Comparison of ENCODE assay signal across 8 cellular contexts in the genomic region with DNA sequence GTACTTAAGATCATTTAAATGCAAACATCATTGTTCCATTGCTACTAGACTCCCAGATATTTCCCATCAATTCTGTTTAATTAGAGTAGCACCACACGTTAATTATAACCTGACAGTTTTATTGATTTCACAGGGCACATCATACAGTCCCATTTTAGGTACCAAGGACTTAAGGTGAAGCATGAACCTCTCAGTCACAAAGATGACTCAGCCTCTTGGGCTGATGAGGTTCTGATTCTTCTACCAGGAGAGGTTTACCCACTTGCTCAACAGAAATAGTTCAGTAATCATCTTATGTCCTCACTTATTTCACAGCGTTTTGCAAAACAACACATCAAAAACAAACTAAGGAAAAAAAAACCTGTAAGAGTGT.
A peak's percentile ranks its signal among the peaks of the same experiment; 100 is the strongest.
DNase-seq lines count a peak whose midpoint lies in the region; ATAC-seq, FAIRE-seq and TF ChIP-seq lines count a peak whose summit lies in the region.

No MANE protein-coding gene starts in this region.

- peaks cover 97% of the 10 kb centered on the region for H3K4me1 Mint-ChIP-seq in activated B cell treated with CpG ODN at 0.5 μM for 24 hours

- H3K27ac ChIP-seq in HEK293 (ENCODE audit: extremely low read depth, low read depth, low read length) (no peak overlapping the region), small intestine (ENCODE audit: low read depth in 1 of 2, low read length in 1 of 2) (peak overlapping the region; percentile 35 to 97)

- FAIRE-seq in small intestine (lab: Jason Lieb, UNC), result no peak

- H3K4me1 ChIP-seq in HEK293 (ENCODE audit: control insufficient read depth, insufficient read depth, low read length) (peaks cover 49% of the 10 kb centered on the region), small intestine (ENCODE audit: control insufficient read depth in 2 of 2, insufficient read depth in 1 of 2, low read depth in 1 of 2, low read length in 1 of 2) (peaks cover 9 to 10% of the 10 kb centered on the region in 2 donors)

- H3K9me3 Mint-ChIP-seq in activated B cell treated with CpG ODN at 0.5 μM for 24 hours, result no peaks in the 10 kb centered on the region

- H3K9me3 ChIP-seq in HEK293 (ENCODE audit: control insufficient read depth, insufficient read depth, low read depth, low read length) (no peaks in the 10 kb centered on the region), small intestine (ENCODE audit: control insufficient read depth, low read depth) (no peaks in the 10 kb centered on the region)

- H3K4me3 Mint-ChIP-seq in activated B cell treated with CpG ODN at 0.5 μM for 24 hours, result peak overlapping the region; percentile 6

- no peak for ATAC-seq in activated B cell treated with CpG ODN at 0.5 μM for 24 hours (ENCODE audit: low read depth)

- no peaks in the 10 kb centered on the region for H3K36me3 Mint-ChIP-seq in activated B cell treated with CpG ODN at 0.5 μM for 24 hours (ENCODE audit: low read depth)

- H3K36me3 ChIP-seq in HEK293 (ENCODE audit: control insufficient read depth in 2 of 2, insufficient read depth in 1 of 2, low read length in 2 of 2), result no peaks in the 10 kb centered on the region
- H3K36me3 ChIP-seq in small intestine (ENCODE audit: control insufficient read depth in 2 of 2, insufficient read depth in 2 of 2, low read length in 2 of 2), result no peaks in the 10 kb centered on the region

- H3K4me3 ChIP-seq in HEK293 (ENCODE audit: low read depth, low read length) (no peak overlapping the region), fibroblast of the aortic adventitia (ENCODE audit: low read depth, low read length) (peak overlapping the region; percentile 32), small intestine (ENCODE audit: low read depth in 1 of 2, low read length in 2 of 2) (no peak overlapping the region)

- TF ChIP-seq CTCF in HEK293 (tag by site-specific recombination; IDR thresholded peaks at IDR 0.05) (no peak), activated B cell treated with CpG ODN at 0.5 μM for 24 hours (IDR thresholded peaks at IDR 0.05) (no peak), fibroblast of the aortic adventitia (IDR thresholded peaks at IDR 0.05; ENCODE audit: insufficient read depth, low read length) (no peak)

- CTCF ChIA-PET in HEK293 (lab: Yijun Ruan, JAX), result interaction anchor here (0.6 to 1.9 kb wide), 2 partner anchors 44 to 46 kb away, joined by 3 to 5 read pairs; no protein-coding TSS in a partner anchor
- CTCF ChIA-PET in activated B cell treated with CpG ODN at 0.5 μM for 24 hours (lab: Charles Lee), result no interaction called here

- H3K27ac Mint-ChIP-seq in activated B cell treated with CpG ODN at 0.5 μM for 24 hours, result peak overlapping the region; percentile 90

- 17 to 35% (median 29%) methylated on average over 2 of the region's 2 CpGs for WGBS in small intestine, 3 donors

- no peaks in the 10 kb centered on the region for H3K27me3 ChIP-seq in small intestine (ENCODE audit: control insufficient read depth in 2 of 2, insufficient read depth in 2 of 2, low read length in 2 of 2)

- DNase-seq in activated B cell treated with CpG ODN at 0.5 μM for 24 hours, result no peak
- DNase-seq in fibroblast of the aortic adventitia (ENCODE audit: low read depth), result peak; percentile 63
- DNase-seq in small intestine, result no peak
- no peak for DNase-seq in KG1 (lab: John Stamatoyannopoulos, UW)
- no peak for DNase-seq in activated CD8-positive, alpha-beta memory T cell treated with anti-CD3 and anti-CD28 coated beads, Interleukin-2, amount 50 U/mL, for 4 hours
- DNase-seq in activated effector memory CD4-positive, alpha-beta T cell treated with anti-CD3 and anti-CD28 coated beads, Interleukin-2, amount 50 U/mL, for 16 hours, result no peak
- DNase-seq in DMS153 (lab: John Stamatoyannopoulos, UW), result no peak

- intact Hi-C loops in activated B cell treated with CpG ODN at 0.5 μM for 24 hours (cut with micrococcal nuclease), result no loop called here

- POLR2A ChIA-PET in HEK293 (lab: Yijun Ruan, JAX), result no interaction called here
- POLR2A ChIA-PET in activated B cell treated with CpG ODN at 0.5 μM for 24 hours (lab: Charles Lee), result interaction anchor here (0.8 to 1.5 kb wide), 5 partner anchors 11 to 99 kb away, joined by 3 to 5 read pairs (median 3); a partner anchor contains a TSS

- H3K27me3 Mint-ChIP-seq in activated B cell treated with CpG ODN at 0.5 μM for 24 hours, result no peaks in the 10 kb centered on the region

TF ChIP-seq in HEK293, 187 proteins besides CTCF, POLR2A, EP300 and RAD21 (continues in another document):
- TF ChIP-seq KLF9 (tag by site-specific recombination; IDR thresholded peaks at IDR 0.05; ENCODE audit: low read depth) (no peak), ZNF404 (tag by site-specific recombination; IDR thresholded peaks at IDR 0.05) (no peak), OSR2 (tag by site-specific recombination; IDR thresholded peaks at IDR 0.05) (peak; percentile 70; the same call in 1 of the 2 replicates), ZNF184 (tag by site-specific recombination; IDR thresholded peaks at IDR 0.05) (no peak), ZNF621 (tag by site-specific recombination; IDR thresholded peaks at IDR 0.05) (no peak), ZNF560 (tag by site-specific recombination; IDR thresholded peaks at IDR 0.05; ENCODE audit: borderline replicate concordance) (no peak), ZNF121 (tag by site-specific recombination; IDR thresholded peaks at IDR 0.05) (no peak), ZNF549 (tag by site-specific recombination; IDR thresholded peaks at IDR 0.05) (no peak), ZNF433 (tag by site-specific recombination; IDR thresholded peaks at IDR 0.05; ENCODE audit: low read depth) (no peak), ZNF670 (tag by site-specific recombination; IDR thresholded peaks at IDR 0.05; ENCODE audit: low read depth) (no peak), SP7 (tag by site-specific recombination; IDR thresholded peaks at IDR 0.05) (peak; percentile 97), ZNF585B (tag by site-specific recombination; IDR thresholded peaks at IDR 0.05) (no peak), YY1 (tag by site-specific recombination; IDR thresholded peaks at IDR 0.05) (no peak), GLI2 (tag by site-specific recombination; IDR thresholded peaks at IDR 0.05; ENCODE audit: borderline replicate concordance, low read depth) (no peak), ZNF138 (tag by site-specific recombination; IDR thresholded peaks at IDR 0.05; ENCODE audit: borderline replicate concordance) (no peak), OVOL3 (tag by site-specific recombination; IDR thresholded peaks at IDR 0.05) (no peak), ZNF341 (tag by site-specific recombination; IDR thresholded peaks at IDR 0.05; ENCODE audit: low read depth) (no peak), ZNF202 (tag by site-specific recombination; IDR thresholded peaks at IDR 0.05; ENCODE audit: borderline replicate concordance) (no peak)
- TF ChIP-seq, protein P1, sequence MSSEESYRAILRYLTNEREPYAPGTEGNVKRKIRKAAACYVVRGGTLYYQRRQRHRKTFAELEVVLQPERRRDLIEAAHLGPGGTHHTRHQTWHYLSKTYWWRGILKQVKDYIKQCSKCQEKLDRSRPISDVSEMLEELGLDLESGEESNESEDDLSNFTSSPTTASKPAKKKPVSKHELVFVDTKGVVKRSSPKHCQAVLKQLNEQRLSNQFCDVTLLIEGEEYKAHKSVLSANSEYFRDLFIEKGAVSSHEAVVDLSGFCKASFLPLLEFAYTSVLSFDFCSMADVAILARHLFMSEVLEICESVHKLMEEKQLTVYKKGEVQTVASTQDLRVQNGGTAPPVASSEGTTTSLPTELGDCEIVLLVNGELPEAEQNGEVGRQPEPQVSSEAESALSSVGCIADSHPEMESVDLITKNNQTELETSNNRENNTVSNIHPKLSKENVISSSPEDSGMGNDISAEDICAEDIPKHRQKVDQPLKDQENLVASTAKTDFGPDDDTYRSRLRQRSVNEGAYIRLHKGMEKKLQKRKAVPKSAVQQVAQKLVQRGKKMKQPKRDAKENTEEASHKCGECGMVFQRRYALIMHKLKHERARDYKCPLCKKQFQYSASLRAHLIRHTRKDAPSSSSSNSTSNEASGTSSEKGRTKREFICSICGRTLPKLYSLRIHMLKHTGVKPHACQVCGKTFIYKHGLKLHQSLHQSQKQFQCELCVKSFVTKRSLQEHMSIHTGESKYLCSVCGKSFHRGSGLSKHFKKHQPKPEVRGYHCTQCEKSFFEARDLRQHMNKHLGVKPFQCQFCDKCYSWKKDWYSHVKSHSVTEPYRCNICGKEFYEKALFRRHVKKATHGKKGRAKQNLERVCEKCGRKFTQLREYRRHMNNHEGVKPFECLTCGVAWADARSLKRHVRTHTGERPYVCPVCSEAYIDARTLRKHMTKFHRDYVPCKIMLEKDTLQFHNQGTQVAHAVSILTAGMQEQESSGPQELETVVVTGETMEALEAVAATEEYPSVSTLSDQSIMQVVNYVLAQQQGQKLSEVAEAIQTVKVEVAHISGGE (tag by site-specific recombination; conservative IDR thresholded peaks at IDR 0.05; ENCODE audit: low read depth), result no peak
- TF ChIP-seq, protein P2, sequence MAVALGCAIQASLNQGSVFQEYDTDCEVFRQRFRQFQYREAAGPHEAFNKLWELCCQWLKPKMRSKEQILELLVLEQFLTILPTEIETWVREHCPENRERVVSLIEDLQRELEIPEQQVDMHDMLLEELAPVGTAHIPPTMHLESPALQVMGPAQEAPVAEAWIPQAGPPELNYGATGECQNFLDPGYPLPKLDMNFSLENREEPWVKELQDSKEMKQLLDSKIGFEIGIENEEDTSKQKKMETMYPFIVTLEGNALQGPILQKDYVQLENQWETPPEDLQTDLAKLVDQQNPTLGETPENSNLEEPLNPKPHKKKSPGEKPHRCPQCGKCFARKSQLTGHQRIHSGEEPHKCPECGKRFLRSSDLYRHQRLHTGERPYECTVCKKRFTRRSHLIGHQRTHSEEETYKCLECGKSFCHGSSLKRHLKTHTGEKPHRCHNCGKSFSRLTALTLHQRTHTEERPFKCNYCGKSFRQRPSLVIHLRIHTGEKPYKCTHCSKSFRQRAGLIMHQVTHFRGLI (tag by site-specific recombination; IDR thresholded peaks at IDR 0.05), result no peak
- TF ChIP-seq, protein P3, sequence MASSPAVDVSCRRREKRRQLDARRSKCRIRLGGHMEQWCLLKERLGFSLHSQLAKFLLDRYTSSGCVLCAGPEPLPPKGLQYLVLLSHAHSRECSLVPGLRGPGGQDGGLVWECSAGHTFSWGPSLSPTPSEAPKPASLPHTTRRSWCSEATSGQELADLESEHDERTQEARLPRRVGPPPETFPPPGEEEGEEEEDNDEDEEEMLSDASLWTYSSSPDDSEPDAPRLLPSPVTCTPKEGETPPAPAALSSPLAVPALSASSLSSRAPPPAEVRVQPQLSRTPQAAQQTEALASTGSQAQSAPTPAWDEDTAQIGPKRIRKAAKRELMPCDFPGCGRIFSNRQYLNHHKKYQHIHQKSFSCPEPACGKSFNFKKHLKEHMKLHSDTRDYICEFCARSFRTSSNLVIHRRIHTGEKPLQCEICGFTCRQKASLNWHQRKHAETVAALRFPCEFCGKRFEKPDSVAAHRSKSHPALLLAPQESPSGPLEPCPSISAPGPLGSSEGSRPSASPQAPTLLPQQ (tag by site-specific recombination; IDR thresholded peaks at IDR 0.05), result no peak
